8 cellular contexts compared by ENCODE assay signal in the genomic region with DNA sequence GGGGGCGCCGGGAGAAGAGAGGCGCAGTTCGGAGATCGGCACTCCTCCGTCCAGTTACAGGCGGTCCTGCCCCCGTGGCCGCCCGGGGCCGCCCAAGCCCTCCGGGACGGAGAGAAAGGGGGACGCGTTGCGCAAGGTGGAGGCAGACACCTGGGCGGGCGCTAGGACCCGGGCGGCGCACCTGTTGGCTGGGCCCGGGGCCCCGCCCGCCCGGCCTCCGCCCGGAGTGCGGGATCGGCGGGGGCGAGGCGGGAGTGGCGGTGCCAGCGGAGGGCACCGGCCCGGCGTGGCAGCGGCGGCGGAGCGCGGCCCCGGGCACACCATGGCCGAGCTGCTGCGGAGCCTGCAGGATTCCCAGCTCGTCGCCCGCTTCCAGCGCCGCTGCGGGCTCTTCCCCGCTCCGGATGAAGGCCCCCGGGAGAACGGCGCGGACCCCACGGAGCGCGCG. TPM values are rescaled to one million over a fixed set of nuclear protein-coding genes. Genes with fewer than 3 reads are reported as not detected.
A peak's percentile ranks its signal among the peaks of the same experiment; 100 is the strongest.
DNase-seq lines count a peak whose midpoint lies in the region; ATAC-seq, FAIRE-seq and TF ChIP-seq lines count a peak whose summit lies in the region.

A gene with protein sequence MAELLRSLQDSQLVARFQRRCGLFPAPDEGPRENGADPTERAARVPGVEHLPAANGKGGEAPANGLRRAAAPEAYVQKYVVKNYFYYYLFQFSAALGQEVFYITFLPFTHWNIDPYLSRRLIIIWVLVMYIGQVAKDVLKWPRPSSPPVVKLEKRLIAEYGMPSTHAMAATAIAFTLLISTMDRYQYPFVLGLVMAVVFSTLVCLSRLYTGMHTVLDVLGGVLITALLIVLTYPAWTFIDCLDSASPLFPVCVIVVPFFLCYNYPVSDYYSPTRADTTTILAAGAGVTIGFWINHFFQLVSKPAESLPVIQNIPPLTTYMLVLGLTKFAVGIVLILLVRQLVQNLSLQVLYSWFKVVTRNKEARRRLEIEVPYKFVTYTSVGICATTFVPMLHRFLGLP (plus strand): TSS at position 263 of the 448 bp plus-strand sequence. CDS start 60 bp downstream, at position 323.

- 3% methylated on average over 21 of the region's 61 CpGs for WGBS in A549 (ENCODE audit: missing lambda C conversion rate)
- 0 to 1% (median 1%) methylated on average over 16 to 61 of the region's 61 CpGs for WGBS in psoas muscle, 3 donors

- H3K27ac ChIP-seq in A549 (peak within 1 kb of the TSS; percentile 31 to 73; a peak in 2 of 6 replicates), psoas muscle (no peak within 1 kb of the TSS)

- H3K4me1 ChIP-seq in A549 (peaks cover 5% of the 10 kb centered on the region; the same call in 1 of the 3 replicates), psoas muscle (no peaks in the 10 kb centered on the region)

- H3K4me3 ChIP-seq in A549: peak within 1 kb of the TSS; percentile 67
- H3K4me3 ChIP-seq in psoas muscle: peak within 1 kb of the TSS; percentile 68

- CTCF ChIA-PET in A549 (lab: Yijun Ruan, JAX): no interaction called here

- H3K9me3 ChIP-seq in A549 (no peaks in the 10 kb centered on the region), psoas muscle (no peaks in the 10 kb centered on the region)

- TF ChIP-seq CTCF in A549 (IDR thresholded peaks at IDR 0.05) (no peak), psoas muscle (IDR thresholded peaks at IDR 0.05) (no peak)

- no peaks in the 10 kb centered on the region for H3K36me3 ChIP-seq in psoas muscle (ENCODE audit: insufficient read depth in 1 of 2, low read depth in 1 of 2)

- TF ChIP-seq EP300 in A549 (IDR thresholded peaks at IDR 0.05): no peak

- DNase-seq in A549 (ENCODE audit: low read depth in 1 of 2, low spot score in 1 of 2) (no peak), GM19239 (ENCODE audit: insufficient read length, low spot score) (no peak), head of caudate nucleus (peak in 40 of 42 donors; percentile 10 to 80 (median 60)), psoas muscle (no peak), NCI-H1694 treated with DMSO at 0.1 percent for 48 hours (lab: John Stamatoyannopoulos, UW) (no peak), DMS153 (lab: John Stamatoyannopoulos, UW) (no peak)
- DNase-seq in activated CD8-positive, alpha-beta memory T cell treated with anti-CD3 and anti-CD28 coated beads, Interleukin-2, amount 50 U/mL, for 4 hours: peak; percentile 15

- FAIRE-seq in A549 (lab: Jason Lieb, UNC) (no peak), GM19239 (lab: Jason Lieb, UNC) (peak; percentile 53)

- intact Hi-C loops in head of caudate nucleus (cut with DNase I) (no loop called here), psoas muscle (cut with DNase I) (no loop called here)

- no peak for TF ChIP-seq RAD21 in A549 (conservative IDR thresholded peaks at IDR 0.05 in 1 of 2, IDR thresholded peaks at IDR 0.05 in 1 of 2)

- no peak for TF ChIP-seq POLR2A in A549 (IDR thresholded peaks at IDR 0.05; ENCODE audit: low read length)

- H3K4me2 ChIP-seq in A549: peak within 1 kb of the TSS; percentile 96

- ATAC-seq in A549: peak; percentile 54 to 67; a peak in 5 of 6 replicates
- peak; percentile 22 for ATAC-seq in HG03342 (IDR thresholded peaks at IDR 0.05; ENCODE audit: unreplicated experiment)
- ATAC-seq in psoas muscle: peak in 2 of 4 donors; percentile 35 to 38

- POLR2A ChIA-PET in A549 (lab: Yijun Ruan, JAX): no interaction called here

- H3K27me3 ChIP-seq in psoas muscle (ENCODE audit: insufficient read depth in 3 of 3, low read length in 2 of 3): peaks cover 0 to 32% (median 8%) of the 10 kb centered on the region in 3 donors

TF ChIP-seq in A549, 52 proteins besides CTCF, POLR2A, EP300 and RAD21:
- TF ChIP-seq CEBPB (IDR thresholded peaks at IDR 0.05) (peak; percentile 44 to 65; a peak in 3 of 4 replicates), HOXB5 (CRISPR knock-in tag; IDR thresholded peaks at IDR 0.05) (no peak)
TF ChIP-seq in A549: peak in this region for 1.

RNA-seq across cellular contexts. Expression of the gene that starts here (rescaled TPM):
- polyA plus RNA-seq in A549 (2011; rRNA removed) (0.26 and 0.66 TPM in 2 replicates), A549 (2017; fragmentation: RNase III; extraction: RNeasy Plus Mini Kit Qiagen cat#74134 plus additional on column Dnase treatment) (0.08 to 0.10 TPM (median 0.08 TPM) in 3 replicates), psoas muscle (under 1 TPM in 2 of 3 donors, not detected in 1; 0.06 to 0.10 TPM)
- 0.03 and 0.05 TPM in 2 replicates for polyA plus RNA-seq in A549 (2012; cell fraction: cytosol; rRNA removed)
- polyA plus RNA-seq in A549 (2012; cell fraction: nucleus; rRNA removed): 0.05 TPM in 1 of 2 replicates, not detected in the other
- 0.78 and 0.87 TPM in 2 replicates for polyA minus RNA-seq in A549 (2011; rRNA and poly(A)+ RNA removed)
- under 1 TPM in 3 of 4 donors, not detected in 1; 0.06 to 0.29 (median 0.19) TPM for total RNA-seq in psoas muscle

Comparison
In these comparisons a context has a peak if more than half of its experiments do, and no peak if none do; other contexts are left out.
1. Peak in ATAC-seq, H3K4me3 ChIP-seq, H3K27ac ChIP-seq and H3K4me2 ChIP-seq in A549; RNA of the gene not detected or under 1 TPM.
2. DNase-seq: peak in activated CD8-positive, alpha-beta memory T cell treated with anti-CD3 and anti-CD28 coated beads, Interleukin-2, amount 50 U/mL, for 4 hours (single experiment) and head of caudate nucleus (40 of 42); none in A549 (0 of 2), GM19239 (single experiment), psoas muscle (0 of 2), NCI-H1694 treated with DMSO at 0.1 percent for 48 hours (single experiment) and DMS153 (single experiment).